ENCODE assay signal across 12 cellular contexts in genomic region chr4:5940470-5941203, GRCh38. TPM values are rescaled to one million over a fixed set of nuclear protein-coding genes. Genes with fewer than 3 reads are reported as not detected.
DNase-seq lines count a peak whose midpoint lies in the region; ATAC-seq and TF ChIP-seq lines count a peak whose summit lies in the region.
"Had no signal": no experiment of that assay in that cellular context is flagged by ENCODE, and none has a peak within 500 bp of the region (broad histone marks: within the 10 kb centered on the region; RNA-seq: fewer than 3 reads in every experiment).

No MANE protein-coding gene starts in this region.

- peak; percentile 65 for DNase-seq in DMS153 treated with DMSO at 0.1 percent for 48 hours (lab: John Stamatoyannopoulos, UW; ENCODE audit: unreplicated experiment)
- DNase-seq in Kasumi-1 (lab: John Stamatoyannopoulos, UW): peak; percentile 4 to 9
- DNase-seq in NCI-H510A treated with DMSO at 0.1 percent for 48 hours (lab: John Stamatoyannopoulos, UW): peak; percentile 91
- peak; percentile 3 for DNase-seq in fibroblast of villous mesenchyme (ENCODE audit: low read depth)
- DNase-seq in stimulated activated CD4-positive, alpha-beta T cell treated with anti-CD3 and anti-CD28 coated beads, Interleukin-4, amount 100 ng/mL, for 4 hours: no peak
- DNase-seq in SKM-1 treated with dmso at 0.1 percent for 144 hours (lab: John Stamatoyannopoulos, UW; ENCODE audit: unreplicated experiment): no peak
- DNase-seq in inferior parietal cortex (ENCODE audit: extremely low spot score): no peak
- DNase-seq: COR-L47, dermis blood vessel endothelial cell, H7 had no signal

- no peak overlapping the region for H3K4me3 ChIP-seq in fibroblast of villous mesenchyme (ENCODE audit: low read depth, low read length)

- no peak for ATAC-seq in HG03135 (IDR thresholded peaks at IDR 0.05; ENCODE audit: unreplicated experiment)
- ATAC-seq: stimulated activated memory B cell treated with anti-CD40 and anti-IgM and Interleukin-4, amounts not matched to agents 10 μg/mL and 1 μg/mL and 100 μg/mL, for 72 hours had no signal

- TF ChIP-seq CTCF in fibroblast of villous mesenchyme (IDR thresholded peaks at IDR 0.05; ENCODE audit: insufficient read depth, low read depth, low read length): no peak

RNA-seq across cellular contexts. Expression of gene CRMP1, which starts 47.8 kb away (rescaled TPM):
- under 0.01 TPM in 1 of 2 replicates, not detected in the other for total RNA-seq in fibroblast of villous mesenchyme

Comparison
In these comparisons a context has a peak if more than half of its experiments do, and no peak if none do; other contexts are left out.
1. DNase-seq: peak in DMS153 treated with DMSO at 0.1 percent for 48 hours (single experiment), Kasumi-1 (2 of 2), NCI-H510A treated with DMSO at 0.1 percent for 48 hours (single experiment) and fibroblast of villous mesenchyme (single experiment); none in stimulated activated CD4-positive, alpha-beta T cell treated with anti-CD3 and anti-CD28 coated beads, Interleukin-4, amount 100 ng/mL, for 4 hours (0 of 2), SKM-1 treated with dmso at 0.1 percent for 144 hours (single experiment) and inferior parietal cortex (single experiment).